Comparison of ENCODE assay signal across 8 cellular contexts in the genomic region with DNA sequence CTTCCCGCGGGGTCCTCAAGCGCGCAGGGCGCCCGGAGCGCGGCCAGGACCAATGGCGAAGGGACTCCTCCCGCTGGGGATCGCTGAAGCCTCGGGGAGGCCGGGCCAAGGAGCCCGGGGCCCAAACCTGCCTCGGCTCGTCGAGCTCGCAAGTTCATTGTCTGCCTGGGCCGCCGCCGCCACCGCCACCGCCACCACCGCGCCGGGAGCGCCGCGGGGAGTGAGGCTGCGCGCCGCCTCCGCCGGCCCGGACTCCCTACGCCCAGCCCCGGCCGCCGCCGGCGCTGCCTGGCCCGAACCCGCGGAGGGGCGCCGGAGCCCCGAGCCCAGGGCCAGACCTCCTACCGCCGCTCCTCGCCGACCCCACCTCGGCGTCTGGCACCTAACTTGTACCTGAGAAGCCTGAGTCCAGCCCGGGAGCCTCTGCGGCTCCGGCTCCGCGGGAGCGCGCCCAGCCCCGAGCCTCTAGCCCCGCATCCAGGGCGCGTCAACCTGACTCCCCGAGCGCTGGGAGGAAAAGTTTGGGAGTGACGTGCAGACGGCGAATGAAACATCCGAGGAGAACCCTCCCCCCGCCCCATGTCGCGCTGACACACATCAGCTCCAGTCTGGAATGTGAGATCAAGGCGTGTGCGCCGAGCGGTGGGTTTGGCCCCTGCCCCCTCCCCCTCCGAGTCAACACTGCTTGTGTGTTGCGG. TPM values are rescaled to one million over a fixed set of nuclear protein-coding genes. Genes with fewer than 3 reads are reported as not detected.
DNase-seq lines count a peak whose midpoint lies in the region; ATAC-seq and TF ChIP-seq lines count a peak whose summit lies in the region.

Gene CHST15, minus strand, starts transcription at position 523 of the 698 bp plus-strand sequence. CDS start 47,386 bp downstream, outside the sequence.

- H3K4me2 ChIP-seq in PC-9 = peak within 1 kb of the TSS; percentile 81

- H3K9me3 ChIP-seq in PC-9 (ENCODE audit: insufficient read depth, low read depth) (no peaks in the 10 kb centered on the region), ectodermal cell (ENCODE audit: control insufficient read depth, low read length) (no peaks in the 10 kb centered on the region)

- peaks cover 9% of the 10 kb centered on the region; the same call in 1 of the 2 replicates for H3F3A ChIP-seq in PC-9 (ENCODE audit: insufficient read depth, low read depth)

- H3K36me3 Mint-ChIP-seq in memory B cell = peaks cover 3% of the 10 kb centered on the region

- H3K36me3 ChIP-seq in PC-9 (ENCODE audit: low read depth) = no peaks in the 10 kb centered on the region
- no peaks in the 10 kb centered on the region for H3K36me3 ChIP-seq in ectodermal cell (ENCODE audit: control insufficient read depth, insufficient read depth, low read length)

- H3K9me3 Mint-ChIP-seq in memory B cell = no peaks in the 10 kb centered on the region

- intact Hi-C loops in PC-9 (cut with micrococcal nuclease; ENCODE audit: unreplicated experiment) = loop anchor here (1.0 to 5.0 kb wide), 4 partner anchors 31 to 294 kb away; no protein-coding TSS in a partner anchor

- CTCF ChIA-PET in PC-9 (lab: Charles Lee) = no interaction called here

- no peak for TF ChIP-seq CTCF in PC-9 (conservative IDR thresholded peaks at IDR 0.05)

- TSS peak; percentile 23 for BruUV-seq in PC-9 (replicated peaks; lab: Mats Ljungman, UMichigan)

- WGBS in ectodermal cell, 2 experiments = 0% methylated on average over 79 of the region's 79 CpGs

- DNase-seq in AG08395 (ENCODE audit: low spot score) (peak; percentile 59), GM19238 (ENCODE audit: insufficient read length, low spot score) (peak; percentile 31), PC-9 (peak; percentile 65 to 80), memory B cell (ENCODE audit: low spot score in 2 of 2) (peak; percentile 49 to 69), hippocampal formation (lab: John Stamatoyannopoulos, UW) (no peak)

- peak within 1 kb of the TSS; percentile 77 for H2AFZ ChIP-seq in PC-9

- H3K9me2 ChIP-seq in PC-9 (ENCODE audit: insufficient read depth) = no peaks in the 10 kb centered on the region

- H3K27ac ChIP-seq in PC-9 = peak within 1 kb of the TSS; percentile 83
- no peak within 1 kb of the TSS for H3K27ac ChIP-seq in ectodermal cell (ENCODE audit: insufficient read depth, low read depth, low read length, poor library complexity, severe bottlenecking)
- H3K27ac ChIP-seq in temporal lobe (ENCODE audit: low read depth, low read length) = peak within 1 kb of the TSS; percentile 44

- peaks cover 38% of the 10 kb centered on the region for H3K79me2 ChIP-seq in PC-9 (ENCODE audit: low read depth)

- H3K27me3 ChIP-seq in PC-9 (ENCODE audit: insufficient read depth, low read depth) (no peaks in the 10 kb centered on the region), ectodermal cell (ENCODE audit: control insufficient read depth, insufficient read depth, low read length, poor library complexity, severe bottlenecking) (peaks cover 73% of the 10 kb centered on the region)

- ATAC-seq in memory B cell (ENCODE audit: low read depth) (peak; percentile 43), GM19455 (IDR thresholded peaks at IDR 0.05; ENCODE audit: unreplicated experiment) (no peak)

- H3K27ac Mint-ChIP-seq in memory B cell = peak within 1 kb of the TSS; percentile 90

- H3K4me3 ChIP-seq in PC-9 = peak within 1 kb of the TSS; percentile 75
- peak within 1 kb of the TSS; percentile 55 for H3K4me3 ChIP-seq in ectodermal cell (ENCODE audit: insufficient read depth, low read depth, low read length)

- H4K20me1 ChIP-seq in PC-9 (ENCODE audit: insufficient read depth) = peaks cover 34% of the 10 kb centered on the region

- POLR2A ChIA-PET in PC-9 (lab: Charles Lee; ENCODE audit: unreplicated experiment) = interaction anchor here (0.7 to 1.0 kb wide), 2 partner anchors 59 to 1728 kb away, joined by 3 to 14 read pairs; no protein-coding TSS in a partner anchor

- H3K27me3 Mint-ChIP-seq in memory B cell = no peaks in the 10 kb centered on the region

- peaks cover 30% of the 10 kb centered on the region for H3K4me1 Mint-ChIP-seq in memory B cell

- H3K4me1 ChIP-seq in PC-9 (replicated peaks; ENCODE audit: insufficient read depth) = peaks cover 11% of the 10 kb centered on the region
- peaks cover 9% of the 10 kb centered on the region for H3K4me1 ChIP-seq in ectodermal cell (ENCODE audit: control insufficient read depth, insufficient read depth, low read length)

- H3K4me3 Mint-ChIP-seq in memory B cell = peak within 1 kb of the TSS; percentile 92

RNA-seq across cellular contexts. Expression of gene CHST15, which starts in this region (rescaled TPM):
- total RNA-seq in PC-9 (2021) (23.8 and 24.6 TPM in 2 replicates), temporal lobe (38.8 TPM)
- polyA plus RNA-seq in ectodermal cell (2013, experiment 1 of 4) = 4.9 TPM
- 5.2 TPM for polyA plus RNA-seq in ectodermal cell (2013, experiment 2 of 4)
- 2.8 TPM for polyA plus RNA-seq in ectodermal cell (2013, experiment 3 of 4)
- polyA plus RNA-seq in ectodermal cell (2013, experiment 4 of 4) = 3.5 TPM

Comparison
In these comparisons a context has a peak if more than half of its experiments do, and no peak if none do; other contexts are left out.
1. DNase-seq: peak in AG08395 (single experiment), GM19238 (single experiment), PC-9 (2 of 2) and memory B cell (2 of 2); none in hippocampal formation (0 of 2).